Comparison of ENCODE assay signal across 10 cellular contexts in the genomic region with DNA sequence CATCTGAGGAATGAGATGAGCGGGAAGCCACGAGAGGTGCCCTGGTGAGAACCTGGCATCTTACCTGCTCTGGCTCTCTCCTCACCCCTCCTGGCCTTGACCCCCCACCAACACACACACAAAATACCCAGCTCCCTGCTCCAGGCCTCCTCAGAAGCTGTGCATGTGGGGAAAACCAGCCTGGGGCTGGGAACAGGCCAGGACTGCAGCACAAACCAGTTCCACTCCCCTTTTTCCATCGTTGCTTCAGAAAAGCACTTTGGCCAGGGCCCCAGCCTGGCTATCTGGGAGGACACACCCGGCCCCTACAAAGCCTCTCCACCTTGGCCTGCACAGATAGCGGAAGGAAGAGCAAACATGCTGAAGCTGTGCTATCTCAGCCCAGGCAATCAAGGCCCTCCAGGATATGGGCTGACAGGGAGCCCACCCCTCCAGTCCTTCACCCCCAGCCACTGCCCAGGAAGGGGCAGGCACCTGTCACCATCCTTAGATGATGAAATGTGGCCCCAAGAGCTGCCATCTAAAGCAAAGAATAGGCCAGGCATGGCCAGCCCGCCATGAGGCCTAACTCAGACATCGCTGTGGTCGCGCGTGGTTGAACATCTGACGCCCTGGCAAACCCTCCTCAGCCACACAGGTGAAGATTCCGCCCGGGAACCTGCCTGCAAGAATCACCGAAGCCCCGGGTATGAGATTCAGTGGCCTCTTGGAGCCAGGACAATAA. TPM values are rescaled to one million over a fixed set of nuclear protein-coding genes. Genes with fewer than 3 reads are reported as not detected.
DNase-seq lines count a peak whose midpoint lies in the region; ATAC-seq, FAIRE-seq and TF ChIP-seq lines count a peak whose summit lies in the region.
"Had no signal": no experiment of that assay in that cellular context is flagged by ENCODE, and none has a peak within 500 bp of the region (broad histone marks: within the 10 kb centered on the region; RNA-seq: fewer than 3 reads in every experiment).

No MANE protein-coding gene starts in this region.

- no peak overlapping the region for H3K4me3 ChIP-seq in transverse colon
- H3K4me3 ChIP-seq: mucosa of descending colon had no signal

- peak overlapping the region; percentile 19 to 73 (median 47) for H3K27ac ChIP-seq in transverse colon

- no peak for TF ChIP-seq POLR2A in transverse colon (IDR thresholded peaks at IDR 0.05)

- H3K27me3 ChIP-seq in transverse colon, result no peaks in the 10 kb centered on the region

- H3K27me3 Mint-ChIP-seq in activated naive CD4-positive, alpha-beta T cell treated with anti-CD3 and anti-CD28 coated beads, Interleukin-2, amount 50 U/mL, for 24 hours, result no peaks in the 10 kb centered on the region

- H3K36me3 Mint-ChIP-seq in activated naive CD4-positive, alpha-beta T cell treated with anti-CD3 and anti-CD28 coated beads, Interleukin-2, amount 50 U/mL, for 24 hours, result no peaks in the 10 kb centered on the region

- 0 to 86% methylated on average over 1 to 15 of the region's 15 CpGs for WGBS in transverse colon (ENCODE audit: low coverage in 1 of 2), 2 donors

- no peak for TF ChIP-seq CTCF in transverse colon (IDR thresholded peaks at IDR 0.05)

- in situ Hi-C loops in transverse colon (cut with MboI; ENCODE audit: low pct_ligation_motif_present in 1 of 4, low pct_unique_long_range_greater_than_20kb in 1 of 4, low sequenced_read_pairs in 3 of 4), result loop anchor here in 1 of 4 donors (25.0 kb wide), 1 partner anchor 139 kb away; the partner anchor contains the start of genes EIF4ENIF1 and SFI1

- peaks cover 19 to 49% (median 40%) of the 10 kb centered on the region in 4 donors for H3K4me1 ChIP-seq in transverse colon

- intact Hi-C loops in transverse colon (cut with DNase I; ENCODE audit: low total_unique reads), result loop anchor here (5.0 kb wide), 1 partner anchor 139 kb away; the partner anchor contains the start of gene EIF4ENIF1

- no peaks in the 10 kb centered on the region for H3K36me3 ChIP-seq in transverse colon

- no peaks in the 10 kb centered on the region for H3K9me3 Mint-ChIP-seq in activated naive CD4-positive, alpha-beta T cell treated with anti-CD3 and anti-CD28 coated beads, Interleukin-2, amount 50 U/mL, for 24 hours

- DNase-seq in activated naive CD4-positive, alpha-beta T cell treated with anti-CD3 and anti-CD28 coated beads, Interleukin-2, amount 50 U/mL, for 16 hours, result no peak
- peak; percentile 46 for DNase-seq in astrocyte of the hippocampus (ENCODE audit: low read depth, low spot score)
- DNase-seq in medulla oblongata (ENCODE audit: extremely low spot score), result peak; percentile 32
- DNase-seq in transverse colon, result no peak
- no peak for DNase-seq in RCC 7860 (ENCODE audit: low spot score)
- DNase-seq: Calu3 had no signal

- no peak for TF ChIP-seq EP300 in transverse colon (IDR thresholded peaks at IDR 0.05; ENCODE audit: low read depth)

- H3K4me1 Mint-ChIP-seq in activated naive CD4-positive, alpha-beta T cell treated with anti-CD3 and anti-CD28 coated beads, Interleukin-2, amount 50 U/mL, for 24 hours, result peaks cover 42% of the 10 kb centered on the region

- no peaks in the 10 kb centered on the region for H3K9me3 ChIP-seq in transverse colon
- H3K9me3 ChIP-seq: mucosa of descending colon had no signal

- no peak overlapping the region for H3K4me3 Mint-ChIP-seq in activated naive CD4-positive, alpha-beta T cell treated with anti-CD3 and anti-CD28 coated beads, Interleukin-2, amount 50 U/mL, for 24 hours

- peak overlapping the region; percentile 81 for H3K27ac Mint-ChIP-seq in activated naive CD4-positive, alpha-beta T cell treated with anti-CD3 and anti-CD28 coated beads, Interleukin-2, amount 50 U/mL, for 24 hours

- ATAC-seq in HG03520 (IDR thresholded peaks at IDR 0.05; ENCODE audit: unreplicated experiment), result no peak
- ATAC-seq in GM21447 (IDR thresholded peaks at IDR 0.05; ENCODE audit: unreplicated experiment), result no peak
- ATAC-seq: mucosa of descending colon had no signal

- no peak for FAIRE-seq in RCC 7860 (lab: Jason Lieb, UNC)

RNA-seq across cellular contexts. Expression of gene PISD, which starts 35.4 kb away (rescaled TPM):
- total RNA-seq in transverse colon, result 100 to 1,000 TPM in 1 of 4 donors, 10 to 100 TPM in 3; 33.7 to 111 (median 47.7) TPM

Comparison
In these comparisons a context has a peak if more than half of its experiments do, and no peak if none do; other contexts are left out.
1. DNase-seq: peak in astrocyte of the hippocampus (single experiment) and medulla oblongata (single experiment); none in activated naive CD4-positive, alpha-beta T cell treated with anti-CD3 and anti-CD28 coated beads, Interleukin-2, amount 50 U/mL, for 16 hours (single experiment), transverse colon (single experiment) and RCC 7860 (single experiment).